8 cellular contexts compared by ENCODE assay signal in genomic region chr20:36919715-36920333, GRCh38. TPM values are rescaled to one million over a fixed set of nuclear protein-coding genes. Genes with fewer than 3 reads are reported as not detected.
DNase-seq lines count a peak whose midpoint lies in the region; ATAC-seq and TF ChIP-seq lines count a peak whose summit lies in the region.

No MANE protein-coding gene starts in this region.

- H3K27ac ChIP-seq in gastroesophageal sphincter (peak overlapping the region in 1 of 4 donors; percentile 33), prostate gland (no peak overlapping the region)

- H3K4me3 Mint-ChIP-seq in activated T-cell treated with anti-CD3 and anti-CD28 coated beads, Interleukin-2, amount 50 U/mL, for 72 hours: no peak overlapping the region

- peaks cover 3 to 100% of the 10 kb centered on the region in 2 donors for H3K36me3 ChIP-seq in gastroesophageal sphincter
- no peaks in the 10 kb centered on the region for H3K36me3 ChIP-seq in prostate gland

- H3K27me3 Mint-ChIP-seq in activated T-cell treated with anti-CD3 and anti-CD28 coated beads, Interleukin-2, amount 50 U/mL, for 72 hours (ENCODE audit: low read depth): no peaks in the 10 kb centered on the region

- peak overlapping the region; percentile 36 for H3K27ac Mint-ChIP-seq in activated T-cell treated with anti-CD3 and anti-CD28 coated beads, Interleukin-2, amount 50 U/mL, for 72 hours

- H3K27me3 ChIP-seq in gastroesophageal sphincter (no peaks in the 10 kb centered on the region), prostate gland (replicated peaks; ENCODE audit: insufficient read depth) (no peaks in the 10 kb centered on the region)

- TF ChIP-seq POLR2A in gastroesophageal sphincter (IDR thresholded peaks at IDR 0.05) (no peak), prostate gland (IDR thresholded peaks at IDR 0.05) (no peak)

- WGBS in gastroesophageal sphincter (ENCODE audit: low coverage in 1 of 2), 2 donors: 4 to 7% methylated on average over 2 of the region's 2 CpGs
- WGBS in prostate gland: 9% methylated on average over 2 of the region's 2 CpGs

- TF ChIP-seq EP300 in gastroesophageal sphincter (IDR thresholded peaks at IDR 0.05): no peak

- H3K4me1 ChIP-seq in gastroesophageal sphincter (peaks cover 0 to 22% (median 0%) of the 10 kb centered on the region in 3 donors), prostate gland (replicated peaks) (no peaks in the 10 kb centered on the region)

- H3K9me3 ChIP-seq in gastroesophageal sphincter: no peaks in the 10 kb centered on the region
- H3K9me3 ChIP-seq in prostate gland: no peaks in the 10 kb centered on the region

- peak; percentile 76 for DNase-seq in COLO829 (ENCODE audit: low spot score)
- peak; percentile 19 for DNase-seq in GM19240 (ENCODE audit: insufficient read length, low spot score)
- DNase-seq in NCI-H446 (lab: John Stamatoyannopoulos, UW): peak; percentile 57 to 69
- DNase-seq in activated T-cell treated with anti-CD3 and anti-CD28 coated beads, Interleukin-2, amount 50 U/mL, for 72 hours: peak; percentile 35 to 46
- DNase-seq in prostate gland (ENCODE audit: low spot score): peak; percentile 20
- no peak for DNase-seq in posterior vena cava (ENCODE audit: low spot score)

- peaks cover 19% of the 10 kb centered on the region for H3K4me1 Mint-ChIP-seq in activated T-cell treated with anti-CD3 and anti-CD28 coated beads, Interleukin-2, amount 50 U/mL, for 72 hours (ENCODE audit: low read depth)

- H3K9me3 Mint-ChIP-seq in activated T-cell treated with anti-CD3 and anti-CD28 coated beads, Interleukin-2, amount 50 U/mL, for 72 hours: no peaks in the 10 kb centered on the region

- peak; percentile 78 to 90 (median 86) for TF ChIP-seq CTCF in gastroesophageal sphincter (IDR thresholded peaks at IDR 0.05)
- peak; percentile 48 to 85 (median 80) for TF ChIP-seq CTCF in prostate gland (IDR thresholded peaks at IDR 0.05)

- ATAC-seq in activated T-cell treated with anti-CD3 and anti-CD28 coated beads, Interleukin-2, amount 50 U/mL, for 72 hours (replicated peaks in 1 of 2): peak; percentile 53 to 62
- ATAC-seq in gastroesophageal sphincter (no peak), HG02885 (IDR thresholded peaks at IDR 0.05; ENCODE audit: poor library complexity, unreplicated experiment) (no peak)

- intact Hi-C loops in prostate gland (cut with DNase I) (no loop called here), posterior vena cava (cut with DNase I) (no loop called here)

- H3K4me3 ChIP-seq in gastroesophageal sphincter: no peak overlapping the region
- H3K4me3 ChIP-seq in prostate gland: no peak overlapping the region

- H3K36me3 Mint-ChIP-seq in activated T-cell treated with anti-CD3 and anti-CD28 coated beads, Interleukin-2, amount 50 U/mL, for 72 hours (ENCODE audit: insufficient read depth in 2 of 2): peaks cover 4 to 7% of the 10 kb centered on the region in 2 donors

RNA-seq across cellular contexts. Expression of gene SAMHD1, which starts 31.7 kb away (rescaled TPM):
- 10 to 100 TPM; 33.2 to 49.2 TPM for total RNA-seq in activated T-cell treated with anti-CD3 and anti-CD28 coated beads, Interleukin-2, amount 50 U/mL, for 72 hours
- 100 to 1,000 TPM; 348 to 854 (median 449) TPM for total RNA-seq in gastroesophageal sphincter
- 10 to 100 TPM; 24.9 to 72.2 TPM for total RNA-seq in prostate gland
- total RNA-seq in posterior vena cava: 100 to 1,000 TPM; 250 to 419 TPM

RNA-seq across cellular contexts. Expression of gene TLDC2, which starts 43.9 kb away (rescaled TPM):
- total RNA-seq in activated T-cell treated with anti-CD3 and anti-CD28 coated beads, Interleukin-2, amount 50 U/mL, for 72 hours: not detected
- total RNA-seq in gastroesophageal sphincter (1 to 10 TPM in 1 of 4 donors, under 1 TPM in 2, not detected in 1; 0.27 to 3.7 (median 0.27) TPM), prostate gland (1 to 10 TPM in 1 of 2 donors, under 1 TPM in 1; 0.14 to 1.3 TPM), posterior vena cava (under 1 TPM in 1 of 2 donors, not detected in 1; 0.37 TPM)

Comparison
In these comparisons a context has a peak if more than half of its experiments do, and no peak if none do; other contexts are left out.
1. ATAC-seq: peak in activated T-cell treated with anti-CD3 and anti-CD28 coated beads, Interleukin-2, amount 50 U/mL, for 72 hours (2 of 2); none in gastroesophageal sphincter (single experiment) and HG02885 (single experiment).